In the genomic region with DNA sequence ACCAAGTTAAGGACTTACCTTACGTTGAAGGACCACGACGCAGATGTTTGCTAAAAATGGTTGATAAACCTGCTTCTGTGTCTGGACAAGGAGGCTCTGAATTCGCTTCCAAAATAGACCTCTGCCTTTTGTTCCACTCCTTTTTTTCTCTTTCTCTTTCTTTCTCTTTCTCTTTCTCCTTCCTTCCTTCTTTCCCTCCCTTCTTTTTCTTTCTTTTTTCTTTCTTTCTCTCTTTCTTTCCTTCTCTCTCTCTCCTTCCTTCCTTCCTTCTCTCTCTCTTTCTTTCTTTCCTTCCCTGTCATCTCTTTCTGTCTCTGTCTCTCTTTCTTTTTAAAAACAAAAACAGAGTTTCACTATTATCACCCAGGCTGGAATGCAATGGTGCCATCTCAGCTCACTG, we compare ENCODE assay signal across 20 cellular contexts.
"Had no signal": no experiment of that assay in that cellular context is flagged by ENCODE, and none has a peak within 500 bp of the region (broad histone marks: within the 10 kb centered on the region; RNA-seq: fewer than 3 reads in every experiment).

No MANE protein-coding gene starts in this region.

- H3K4me1 ChIP-seq: neural progenitor cell, prostate gland had no signal

- DNase-seq: activated CD4-positive, alpha-beta T cell treated with anti-CD3 and anti-CD28 coated beads for 1 hour; activated CD4-positive, alpha-beta T cell treated with anti-CD3 and anti-CD28 coated beads, Interleukin-2, amount 50 U/mL, for 48 hours; activated naive CD4-positive, alpha-beta T cell treated with anti-CD3 and anti-CD28 coated beads, Interleukin-2, amount 10 ng/mL, durations not matched to agents 7 days and 5 days; activated T-cell treated with anti-CD3 and anti-CD28 coated beads, Interleukin-2, amount 50 U/mL, for 1 hour; effector CD4-positive, alpha-beta T cell; heart left ventricle; left lung; naive B cell; stimulated activated CD4-positive, alpha-beta T cell treated with anti-CD3 and anti-CD28 coated beads, Interleukin-12 subunit alpha, Interleukin-12 subunit beta, amount 100 ng/mL, for 4 hours; stimulated activated CD4-positive, alpha-beta T cell treated with anti-CD3 and anti-CD28 coated beads, Interleukin-1b, Interleukin-23, amount 100 ng/mL, for 48 hours; stimulated activated CD8-positive, alpha-beta memory T cell treated with anti-CD3 and anti-CD28 coated beads, Interleukin-4, amount 100 ng/mL, for 48 hours; stimulated activated naive CD4-positive, alpha-beta T cell treated with Interleukin-2 at 50 U/mL for 16 hours; T-helper 2 cell; transverse colon; WERI-Rb-1 had no signal

- H3K9me3 ChIP-seq: gastroesophageal sphincter, heart left ventricle, left lung, prostate gland, right atrium auricular region, suprapubic skin, transverse colon had no signal

- H3K4me3 ChIP-seq: gastroesophageal sphincter, heart left ventricle, left lung, neural progenitor cell, prostate gland, right atrium auricular region, suprapubic skin, transverse colon had no signal

- H3K9ac ChIP-seq: neural progenitor cell had no signal

- H3K36me3 ChIP-seq: gastroesophageal sphincter, heart left ventricle, left lung, neural progenitor cell, prostate gland, right atrium auricular region, suprapubic skin, transverse colon, WERI-Rb-1 had no signal

- H2AFZ ChIP-seq: neural progenitor cell had no signal

- H3K27me3 ChIP-seq: gastroesophageal sphincter, heart left ventricle, left lung, neural progenitor cell, right atrium auricular region, suprapubic skin, transverse colon had no signal

- H3K27ac ChIP-seq: left lung, neural progenitor cell, right atrium auricular region, WERI-Rb-1 had no signal

- H3K4me2 ChIP-seq: neural progenitor cell had no signal

- ATAC-seq: gastroesophageal sphincter, heart left ventricle had no signal
